In the genomic region with DNA sequence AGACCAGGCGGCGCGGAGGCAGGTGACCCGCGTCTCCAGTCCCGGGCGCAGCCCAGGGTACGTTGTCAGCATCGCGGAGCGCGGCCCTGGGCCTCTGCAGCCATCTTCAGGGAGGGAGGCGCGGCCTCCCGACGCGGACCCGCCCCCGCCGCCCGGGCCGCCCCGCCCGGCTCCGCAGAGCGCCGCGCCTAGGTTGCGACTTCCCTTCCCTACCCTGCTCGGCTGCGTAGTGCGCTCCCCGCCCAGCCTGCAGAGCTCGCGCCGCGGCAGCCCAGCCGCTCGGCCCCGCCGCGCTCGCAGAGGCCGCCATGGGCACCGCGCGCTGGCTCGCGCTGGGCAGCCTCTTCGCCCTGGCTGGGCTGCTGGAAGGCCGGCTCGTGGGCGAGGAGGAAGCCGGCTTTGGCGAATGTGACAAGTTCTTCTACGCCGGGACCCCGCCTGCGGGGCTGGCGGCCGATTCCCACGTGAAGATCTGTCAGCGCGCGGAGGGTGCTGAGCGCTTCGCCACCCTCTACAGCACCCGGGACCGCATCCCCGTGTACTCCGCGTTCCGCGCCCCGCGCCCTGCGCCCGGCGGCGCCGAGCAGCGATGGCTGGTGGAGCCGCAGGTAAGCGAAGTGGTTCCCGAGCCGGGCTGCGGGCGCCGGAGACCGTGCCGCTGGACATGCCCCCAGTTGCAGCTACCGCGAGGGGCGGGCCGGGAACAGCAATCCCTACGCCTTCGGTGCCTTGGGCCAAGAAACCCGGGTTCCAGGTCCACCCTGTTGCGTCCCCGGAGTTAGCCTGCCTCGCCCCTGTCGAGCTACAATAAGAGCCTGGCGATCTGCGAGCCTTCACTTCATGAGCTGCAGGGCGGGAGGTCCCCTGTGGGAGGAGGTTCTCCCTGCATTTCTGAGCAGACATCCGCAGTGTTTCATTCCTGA, we compare ENCODE assay signal across 8 cellular contexts. TPM values are rescaled to one million over a fixed set of nuclear protein-coding genes. Genes with fewer than 3 reads are reported as not detected.
DNase-seq lines count a peak whose midpoint lies in the region; ATAC-seq and TF ChIP-seq lines count a peak whose summit lies in the region.

A gene with protein sequence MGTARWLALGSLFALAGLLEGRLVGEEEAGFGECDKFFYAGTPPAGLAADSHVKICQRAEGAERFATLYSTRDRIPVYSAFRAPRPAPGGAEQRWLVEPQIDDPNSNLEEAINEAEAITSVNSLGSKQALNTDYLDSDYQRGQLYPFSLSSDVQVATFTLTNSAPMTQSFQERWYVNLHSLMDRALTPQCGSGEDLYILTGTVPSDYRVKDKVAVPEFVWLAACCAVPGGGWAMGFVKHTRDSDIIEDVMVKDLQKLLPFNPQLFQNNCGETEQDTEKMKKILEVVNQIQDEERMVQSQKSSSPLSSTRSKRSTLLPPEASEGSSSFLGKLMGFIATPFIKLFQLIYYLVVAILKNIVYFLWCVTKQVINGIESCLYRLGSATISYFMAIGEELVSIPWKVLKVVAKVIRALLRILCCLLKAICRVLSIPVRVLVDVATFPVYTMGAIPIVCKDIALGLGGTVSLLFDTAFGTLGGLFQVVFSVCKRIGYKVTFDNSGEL (plus strand): TSS at position 227 of the 923 bp plus-strand sequence. CDS start 82 bp downstream, at position 309.

- ATAC-seq in HG03432 (IDR thresholded peaks at IDR 0.05; ENCODE audit: unreplicated experiment), result peak; percentile 91

- peak; percentile 77 for DNase-seq in CD14-positive monocyte (ENCODE audit: low spot score)
- peak; percentile 85 for DNase-seq in GM19238 (ENCODE audit: insufficient read length, low spot score)
- peak; percentile 75 for DNase-seq in NK-92 treated with Interleukin-12 subunit alpha and Interleukin-12 subunit beta, amount 100 ng/mL, for 24 hours (lab: John Stamatoyannopoulos, UW)
- DNase-seq in activated CD8-positive, alpha-beta memory T cell treated with anti-CD3 and anti-CD28 coated beads for 48 hours (ENCODE audit: low read depth in 2 of 3, low spot score in 2 of 3), result peak; percentile 59 to 71 (median 61)
- peak; percentile 82 for DNase-seq in midbrain (lab: John Stamatoyannopoulos, UW)
- peak; percentile 58 to 71 for DNase-seq in stimulated activated CD8-positive, alpha-beta memory T cell treated with anti-CD3 and anti-CD28 coated beads, Interleukin-2, amount 100 ng/mL, for 1 hour (ENCODE audit: low read depth in 2 of 2)

- TF ChIP-seq CTCF in CD14-positive monocyte (IDR thresholded peaks at IDR 0.05), result no peak

- intact Hi-C loops in CD14-positive monocyte (cut with micrococcal nuclease), result loop anchor here (5.0 to 10.0 kb wide), 2 partner anchors 113 to 675 kb away; no protein-coding TSS in a partner anchor

- H3K4me3 Mint-ChIP-seq in CD14-positive monocyte, result peak within 1 kb of the TSS; percentile 90 to 95

- peaks cover 0 to 12% of the 10 kb centered on the region in 2 donors for H3K36me3 Mint-ChIP-seq in CD14-positive monocyte

- H3K9me3 Mint-ChIP-seq in CD14-positive monocyte, result peaks cover 0 to 2% (median 0%) of the 10 kb centered on the region in 7 donors

- H3K27ac Mint-ChIP-seq in CD14-positive monocyte, result peak within 1 kb of the TSS; percentile 85 to 94 (median 90)

- H3K4me1 Mint-ChIP-seq in CD14-positive monocyte, result peaks cover 23% of the 10 kb centered on the region

- peaks cover 15 to 19% (median 17%) of the 10 kb centered on the region in 3 donors for H3K27me3 Mint-ChIP-seq in CD14-positive monocyte (ENCODE audit: low read depth in 3 of 3)

- in situ Hi-C loops in endometrial microvascular endothelial cells (cut with HindIII; ENCODE audit: inconsistent ontology term, low pct_unique_long_range_greater_than_20kb, low sequenced_read_pairs), result no loop called here

RNA-seq across cellular contexts. Expression of the gene that starts here (rescaled TPM):
- 1 to 10 TPM; 3.2 to 3.4 TPM for polyA plus RNA-seq in CD14-positive monocyte
- 30.1 TPM for total RNA-seq in endometrial microvascular endothelial cells (ENCODE audit: inconsistent ontology term)

Comparison
In these comparisons a context has a peak if more than half of its experiments do, and no peak if none do; other contexts are left out.
1. Peak in every context shown above with its lines: DNase-seq and ATAC-seq.